Comparison of ENCODE assay signal across 16 cellular contexts in the genomic region with DNA sequence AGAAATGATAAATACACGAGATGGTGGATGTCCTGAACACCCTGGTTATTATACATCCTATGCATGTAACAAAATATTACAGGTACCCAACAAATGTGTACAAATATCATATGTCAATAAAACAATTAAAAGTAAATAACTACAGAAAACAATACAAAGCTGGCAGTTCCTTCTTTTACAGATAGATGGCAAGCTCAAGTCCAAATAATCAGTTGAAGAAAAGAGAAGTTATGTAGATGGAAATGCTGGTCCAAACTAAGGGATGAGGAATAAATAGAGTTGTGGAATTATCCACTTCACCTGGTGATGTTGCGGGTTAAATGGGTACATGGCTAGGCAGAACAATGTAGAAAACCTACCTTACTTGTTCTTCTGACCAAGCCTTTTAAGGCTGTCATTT.
DNase-seq lines count a peak whose midpoint lies in the region; ATAC-seq and TF ChIP-seq lines count a peak whose summit lies in the region.
"Had no signal": no experiment of that assay in that cellular context is flagged by ENCODE, and none has a peak within 500 bp of the region (broad histone marks: within the 10 kb centered on the region; RNA-seq: fewer than 3 reads in every experiment).

No MANE protein-coding gene starts in this region.

- H3K36me3 ChIP-seq in DOHH2 (ENCODE audit: control insufficient read depth, low read length) (no peaks in the 10 kb centered on the region), KMS-11 (ENCODE audit: insufficient read depth) (no peaks in the 10 kb centered on the region)
- H3K36me3 ChIP-seq in CD8-positive, alpha-beta memory T cell (ENCODE audit: insufficient read depth, low read length): no peaks in the 10 kb centered on the region
- H3K36me3 ChIP-seq: gastroesophageal sphincter, HAP-1, neutrophil, SJSA1 had no signal

- H3K4me3 Mint-ChIP-seq in mesothelial cell of epicardium: no peak overlapping the region
- H3K4me3 Mint-ChIP-seq in CD8-positive, alpha-beta memory T cell: no peak overlapping the region
- H3K4me3 Mint-ChIP-seq in activated naive CD8-positive, alpha-beta T cell treated with anti-CD3 and anti-CD28 coated beads, Interleukin-2, amount 50 U/mL, for 24 hours: no peak overlapping the region
- H3K4me3 Mint-ChIP-seq: activated T-cell treated with anti-CD3 and anti-CD28 coated beads, Interleukin-2, amount 50 U/mL, for 72 hours; central memory CD8-positive, alpha-beta T cell had no signal

- no peaks in the 10 kb centered on the region for H3K79me2 ChIP-seq in DOHH2 (ENCODE audit: control insufficient read depth, low read length)
- no peaks in the 10 kb centered on the region for H3K79me2 ChIP-seq in KMS-11 (ENCODE audit: insufficient read depth, low read depth)

- H3K9me3 ChIP-seq in DOHH2 (ENCODE audit: control insufficient read depth, insufficient read depth, low read length): no peaks in the 10 kb centered on the region
- H3K9me3 ChIP-seq in CD8-positive, alpha-beta memory T cell (ENCODE audit: low read length): no peaks in the 10 kb centered on the region
- H3K9me3 ChIP-seq: gastroesophageal sphincter, HAP-1, neutrophil, SJSA1 had no signal

- no peaks in the 10 kb centered on the region for H3K36me3 Mint-ChIP-seq in mesothelial cell of epicardium
- H3K36me3 Mint-ChIP-seq in CD8-positive, alpha-beta memory T cell: no peaks in the 10 kb centered on the region
- H3K36me3 Mint-ChIP-seq in activated naive CD8-positive, alpha-beta T cell treated with anti-CD3 and anti-CD28 coated beads, Interleukin-2, amount 50 U/mL, for 24 hours (ENCODE audit: low read depth): no peaks in the 10 kb centered on the region

- POLR2A ChIA-PET in CD8-positive, alpha-beta memory T cell (lab: Charles Lee): no interaction called here

- H3K4me1 Mint-ChIP-seq in mesothelial cell of epicardium: peaks cover 31% of the 10 kb centered on the region
- no peaks in the 10 kb centered on the region for H3K4me1 Mint-ChIP-seq in CD8-positive, alpha-beta memory T cell
- H3K4me1 Mint-ChIP-seq in activated naive CD8-positive, alpha-beta T cell treated with anti-CD3 and anti-CD28 coated beads, Interleukin-2, amount 50 U/mL, for 24 hours: no peaks in the 10 kb centered on the region
- H3K4me1 Mint-ChIP-seq: central memory CD8-positive, alpha-beta T cell had no signal

- H3K27ac Mint-ChIP-seq in mesothelial cell of epicardium: no peak overlapping the region
- H3K27ac Mint-ChIP-seq in CD8-positive, alpha-beta memory T cell: no peak overlapping the region
- H3K27ac Mint-ChIP-seq in activated naive CD8-positive, alpha-beta T cell treated with anti-CD3 and anti-CD28 coated beads, Interleukin-2, amount 50 U/mL, for 24 hours: no peak overlapping the region
- H3K27ac Mint-ChIP-seq: activated T-cell treated with anti-CD3 and anti-CD28 coated beads, Interleukin-2, amount 50 U/mL, for 72 hours had no signal

- H3K27ac ChIP-seq in DOHH2 (ENCODE audit: low read depth, low read length) (no peak overlapping the region), KMS-11 (no peak overlapping the region)
- no peak overlapping the region for H3K27ac ChIP-seq in CD8-positive, alpha-beta memory T cell (ENCODE audit: low read depth, low read length)
- H3K27ac ChIP-seq: gastroesophageal sphincter, neutrophil, SJSA1 had no signal

- H3F3A ChIP-seq in DOHH2 (ENCODE audit: control insufficient read depth, insufficient read depth): no peaks in the 10 kb centered on the region

- H3K9me3 Mint-ChIP-seq in mesothelial cell of epicardium: peaks cover 4% of the 10 kb centered on the region
- H3K9me3 Mint-ChIP-seq in CD8-positive, alpha-beta memory T cell: no peaks in the 10 kb centered on the region
- H3K9me3 Mint-ChIP-seq in activated naive CD8-positive, alpha-beta T cell treated with anti-CD3 and anti-CD28 coated beads, Interleukin-2, amount 50 U/mL, for 24 hours: no peaks in the 10 kb centered on the region
- H3K9me3 Mint-ChIP-seq: activated T-cell treated with anti-CD3 and anti-CD28 coated beads, Interleukin-2, amount 50 U/mL, for 72 hours; central memory CD8-positive, alpha-beta T cell had no signal

- no peaks in the 10 kb centered on the region for H3K27me3 Mint-ChIP-seq in mesothelial cell of epicardium (ENCODE audit: low read depth)
- H3K27me3 Mint-ChIP-seq in CD8-positive, alpha-beta memory T cell: peaks cover 0 to 17% of the 10 kb centered on the region in 2 donors
- H3K27me3 Mint-ChIP-seq in activated naive CD8-positive, alpha-beta T cell treated with anti-CD3 and anti-CD28 coated beads, Interleukin-2, amount 50 U/mL, for 24 hours: peaks cover 8% of the 10 kb centered on the region

- DNase-seq in astrocyte of the spinal cord (ENCODE audit: low read depth, low spot score): no peak
- DNase-seq in mesothelial cell of epicardium (ENCODE audit: low spot score in 2 of 2, unreplicated experiment in 2 of 2): no peak
- no peak for DNase-seq in CD8-positive, alpha-beta memory T cell
- no peak for DNase-seq in activated naive CD8-positive, alpha-beta T cell treated with anti-CD3 and anti-CD28 coated beads, Interleukin-2, amount 50 U/mL, for 24 hours
- no peak for DNase-seq in SKM-1 (lab: John Stamatoyannopoulos, UW; ENCODE audit: unreplicated experiment)
- DNase-seq in cerebellar nuclear complex (lab: John Stamatoyannopoulos, UW): no peak
- DNase-seq: activated T-cell treated with anti-CD3 and anti-CD28 coated beads, Interleukin-2, amount 50 U/mL, for 72 hours; NCI-H446; stimulated activated naive CD8-positive, alpha-beta T cell treated with anti-CD3 and anti-CD28 coated beads, Interleukin-15, Interleukin-2, amounts not matched to agents 100 U/mL and 50 U/mL, for 24 hours had no signal

- peaks cover 37% of the 10 kb centered on the region for H3K27me3 ChIP-seq in DOHH2 (ENCODE audit: control insufficient read depth, low read length)
- no peaks in the 10 kb centered on the region for H3K27me3 ChIP-seq in KMS-11 (ENCODE audit: insufficient read depth, low read depth)
- H3K27me3 ChIP-seq in CD8-positive, alpha-beta memory T cell (ENCODE audit: insufficient read depth, low read length, poor library complexity, severe bottlenecking): no peaks in the 10 kb centered on the region
- H3K27me3 ChIP-seq: gastroesophageal sphincter, SJSA1 had no signal

- no peaks in the 10 kb centered on the region for H3K9me2 ChIP-seq in DOHH2 (replicated peaks; ENCODE audit: control insufficient read depth, low read length)

- CTCF ChIA-PET in CD8-positive, alpha-beta memory T cell (lab: Charles Lee): no interaction called here

- H2AFZ ChIP-seq in KMS-11 (ENCODE audit: low read depth): no peak overlapping the region

- no peak overlapping the region for H3K9ac ChIP-seq in KMS-11

- H3K4me3 ChIP-seq in DOHH2 (ENCODE audit: low read length) (no peak overlapping the region), KMS-11 (IDR thresholded peaks at IDR 0.05; ENCODE audit: insufficient read depth, low read depth, low read length) (no peak overlapping the region), astrocyte of the spinal cord (ENCODE audit: low read depth, low read length) (no peak overlapping the region)
- no peak overlapping the region for H3K4me3 ChIP-seq in CD8-positive, alpha-beta memory T cell (ENCODE audit: low read length)
- H3K4me3 ChIP-seq: gastroesophageal sphincter, HAP-1, SJSA1 had no signal

- no peak for ATAC-seq in activated naive CD8-positive, alpha-beta T cell treated with anti-CD3 and anti-CD28 coated beads, Interleukin-2, amount 50 U/mL, for 24 hours
- ATAC-seq: activated T-cell treated with anti-CD3 and anti-CD28 coated beads, Interleukin-2, amount 50 U/mL, for 72 hours; gastroesophageal sphincter; stimulated activated naive CD8-positive, alpha-beta T cell treated with anti-CD3 and anti-CD28 coated beads, Interleukin-15, Interleukin-2, amounts not matched to agents 100 U/mL and 50 U/mL, for 24 hours had no signal

- in situ Hi-C loops in astrocyte of the spinal cord (cut with HindIII; ENCODE audit: low sequenced_read_pairs): no loop called here

- H4K20me1 ChIP-seq in DOHH2 (ENCODE audit: control insufficient read depth, insufficient read depth, low read depth, low read length) (no peaks in the 10 kb centered on the region), KMS-11 (ENCODE audit: insufficient read depth) (no peaks in the 10 kb centered on the region)

- H3K4me2 ChIP-seq in DOHH2 (ENCODE audit: low read length) (no peak overlapping the region), KMS-11 (no peak overlapping the region)

- H3K4me1 ChIP-seq in DOHH2 (ENCODE audit: control insufficient read depth, low read length) (peaks cover 3% of the 10 kb centered on the region; the same call in 1 of the 2 replicates), KMS-11 (ENCODE audit: low read depth, poor library complexity, severe bottlenecking) (no peaks in the 10 kb centered on the region)
- no peaks in the 10 kb centered on the region for H3K4me1 ChIP-seq in CD8-positive, alpha-beta memory T cell (ENCODE audit: insufficient read depth, low read length)
- H3K4me1 ChIP-seq: HAP-1, SJSA1 had no signal

- TF ChIP-seq CTCF in DOHH2 (IDR thresholded peaks at IDR 0.05; ENCODE audit: low read depth, low read length, poor library complexity, severe bottlenecking): peak; percentile 32
- TF ChIP-seq CTCF in KMS-11 (conservative IDR thresholded peaks at IDR 0.05; ENCODE audit: low read depth, low read length): 0 out of 2 replicates have a peak, but pooled peaks have one; percentile 21
- peak; percentile 49 for TF ChIP-seq CTCF in astrocyte of the spinal cord (IDR thresholded peaks at IDR 0.05; ENCODE audit: low read depth, low read length)
- TF ChIP-seq CTCF in mesothelial cell of epicardium (IDR thresholded peaks at IDR 0.05; ENCODE audit: unreplicated experiment): peak; percentile 30
